ENCODE assay signal across 17 cellular contexts in genomic region chr22:37449281-37449680, GRCh38. TPM values are rescaled to one million over a fixed set of nuclear protein-coding genes. Genes with fewer than 3 reads are reported as not detected.
DNase-seq lines count a peak whose midpoint lies in the region; ATAC-seq and TF ChIP-seq lines count a peak whose summit lies in the region.
"Had no signal": no experiment of that assay in that cellular context is flagged by ENCODE, and none has a peak within 500 bp of the region (broad histone marks: within the 10 kb centered on the region; RNA-seq: fewer than 3 reads in every experiment).

No MANE protein-coding gene starts in this region.

- no peak overlapping the region for H3K27ac ChIP-seq in BLaER1 treated with 17β-estradiol and CSF1 and Interleukin-3, amounts not matched to agents 10 nM and 100 nM
- no peak overlapping the region for H3K27ac ChIP-seq in HEK293 (ENCODE audit: extremely low read depth, low read depth, low read length)
- peak overlapping the region; percentile 55; the same call in 1 of the 2 replicates for H3K27ac ChIP-seq in WERI-Rb-1
- no peak overlapping the region for H3K27ac ChIP-seq in mesenchymal stem cell (ENCODE audit: low read length, poor library complexity, severe bottlenecking)
- H3K27ac ChIP-seq: C4-2B had no signal

- H3K4me1 ChIP-seq in BLaER1 treated with 17β-estradiol and CSF1 and Interleukin-3, amounts not matched to agents 10 nM and 100 nM: peaks cover 9 to 37% (median 25%) of the 10 kb centered on the region in 10 experiments; a peak in 18 of 20 replicates
- no peaks in the 10 kb centered on the region for H3K4me1 ChIP-seq in HEK293 (ENCODE audit: control insufficient read depth, insufficient read depth, low read length)
- peaks cover 24% of the 10 kb centered on the region for H3K4me1 ChIP-seq in mesenchymal stem cell (ENCODE audit: control insufficient read depth, insufficient read depth, low read depth, low read length)

- no peak overlapping the region for H2AFZ ChIP-seq in mesenchymal stem cell (ENCODE audit: low read depth, low read length)

- DNase-seq in WERI-Rb-1 (no peak), mesenchymal stem cell (no peak), cerebellum (ENCODE audit: low spot score) (no peak), EL (no peak)
- DNase-seq: NCI-H2081 treated with DMSO at 0.1 percent for 48 hours, NCI-H510A, NCI-H774, OCI-M1, RPMI8226, SIG-M5 had no signal

- no peaks in the 10 kb centered on the region for H3K9me3 ChIP-seq in BLaER1 treated with 17β-estradiol and CSF1 and Interleukin-3, amounts not matched to agents 10 nM and 100 nM (replicated peaks in 1 of 11)
- H3K9me3 ChIP-seq in HEK293 (ENCODE audit: control insufficient read depth, insufficient read depth, low read depth, low read length) (no peaks in the 10 kb centered on the region), WERI-Rb-1 (ENCODE audit: severe bottlenecking) (peaks cover 3% of the 10 kb centered on the region), mesenchymal stem cell (ENCODE audit: control insufficient read depth, low read length) (no peaks in the 10 kb centered on the region)

- H3K79me1 ChIP-seq in mesenchymal stem cell (replicated peaks; ENCODE audit: low read length, poor library complexity, severe bottlenecking): no peaks in the 10 kb centered on the region

- H3K4ac ChIP-seq in mesenchymal stem cell (ENCODE audit: low read depth in 1 of 2, low read length in 2 of 2): peak overlapping the region in 1 of 2 experiments; percentile 64

- no peak overlapping the region for H2BK15ac ChIP-seq in mesenchymal stem cell (ENCODE audit: low read depth, poor library complexity, severe bottlenecking)

- WGBS in mesenchymal stem cell: 61% methylated on average over 8 of the region's 10 CpGs

- H3K4me3 ChIP-seq in BLaER1 treated with 17β-estradiol and CSF1 and Interleukin-3, amounts not matched to agents 10 nM and 100 nM: no peak overlapping the region
- H3K4me3 ChIP-seq in HEK293 (ENCODE audit: low read depth, low read length) (no peak overlapping the region), WERI-Rb-1 (ENCODE audit: low read depth, low read length) (no peak overlapping the region), mesenchymal stem cell (ENCODE audit: insufficient read depth in 1 of 2, low read depth in 1 of 2, low read length in 2 of 2) (no peak overlapping the region)

- peak overlapping the region in 1 of 2 experiments; percentile 51 for H3K18ac ChIP-seq in mesenchymal stem cell (ENCODE audit: low read depth in 1 of 2, low read length in 2 of 2)

- peak overlapping the region in 1 of 2 experiments; percentile 58 for H2BK12ac ChIP-seq in mesenchymal stem cell (ENCODE audit: low read length in 2 of 2)

- CTCF ChIA-PET in HEK293 (lab: Yijun Ruan, JAX): interaction anchor here (0.5 to 2.6 kb wide), 4 partner anchors 9 to 189 kb away, joined by 3 to 10 read pairs (median 6); no protein-coding TSS in a partner anchor

- H4K91ac ChIP-seq in mesenchymal stem cell (ENCODE audit: low read length): no peak overlapping the region

- POLR2A ChIA-PET in HEK293 (lab: Yijun Ruan, JAX): no interaction called here

- no peak overlapping the region for H2AK5ac ChIP-seq in mesenchymal stem cell (ENCODE audit: low read length, severe bottlenecking)

- no peak overlapping the region for H2BK120ac ChIP-seq in mesenchymal stem cell (ENCODE audit: low read depth, low read length)

- TF ChIP-seq CTCF in HEK293 (tag by site-specific recombination; IDR thresholded peaks at IDR 0.05) (no peak), WERI-Rb-1 (IDR thresholded peaks at IDR 0.05; ENCODE audit: low read depth, low read length) (no peak)

- H2BK5ac ChIP-seq in mesenchymal stem cell (ENCODE audit: low read depth, low read length, poor library complexity, severe bottlenecking): no peak overlapping the region

- H4K20me1 ChIP-seq in BLaER1 treated with 17β-estradiol and CSF1 and Interleukin-3, amounts not matched to agents 10 nM and 100 nM: peaks cover 0 to 10% (median 0%) of the 10 kb centered on the region in 11 experiments; a peak in 2 of 22 replicates

- no peaks in the 10 kb centered on the region; a peak in 1 of 22 replicates for H3K27me3 ChIP-seq in BLaER1 treated with 17β-estradiol and CSF1 and Interleukin-3, amounts not matched to agents 10 nM and 100 nM
- H3K27me3 ChIP-seq in WERI-Rb-1 (ENCODE audit: insufficient read depth, low read depth, severe bottlenecking) (no peaks in the 10 kb centered on the region), mesenchymal stem cell (ENCODE audit: control insufficient read depth in 1 of 2, insufficient read depth in 1 of 2, low read length in 2 of 2) (peaks cover 0 to 71% of the 10 kb centered on the region in 2 experiments)

- H3K14ac ChIP-seq in mesenchymal stem cell (ENCODE audit: low read length in 2 of 2): peak overlapping the region in 1 of 2 experiments; percentile 93

- no peak for ATAC-seq in HG02610 (IDR thresholded peaks at IDR 0.05; ENCODE audit: unreplicated experiment)

- H3K4me2 ChIP-seq in BLaER1 treated with 17β-estradiol and CSF1 and Interleukin-3, amounts not matched to agents 10 nM and 100 nM: peak overlapping the region in 10 of 11 experiments; percentile 13 to 73 (median 40); a peak in 14 of 22 replicates
- H3K4me2 ChIP-seq in mesenchymal stem cell (ENCODE audit: low read length, poor library complexity, severe bottlenecking): no peak overlapping the region

- no peak overlapping the region for H3K23ac ChIP-seq in mesenchymal stem cell (ENCODE audit: low read length in 2 of 2)

- H3K9ac ChIP-seq in BLaER1 treated with 17β-estradiol and CSF1 and Interleukin-3, amounts not matched to agents 10 nM and 100 nM: peak overlapping the region in 2 of 11 experiments; percentile 24; a peak in 2 of 22 replicates
- no peak overlapping the region for H3K9ac ChIP-seq in mesenchymal stem cell (ENCODE audit: low read length)

- H3K36me3 ChIP-seq in BLaER1 treated with 17β-estradiol and CSF1 and Interleukin-3, amounts not matched to agents 10 nM and 100 nM: no peaks in the 10 kb centered on the region
- no peaks in the 10 kb centered on the region for H3K36me3 ChIP-seq in HEK293 (ENCODE audit: control insufficient read depth in 2 of 2, insufficient read depth in 1 of 2, low read length in 2 of 2)
- no peaks in the 10 kb centered on the region for H3K36me3 ChIP-seq in WERI-Rb-1
- H3K36me3 ChIP-seq in mesenchymal stem cell (ENCODE audit: control insufficient read depth in 1 of 2, insufficient read depth in 2 of 2, low read depth in 1 of 2, low read length in 2 of 2): no peaks in the 10 kb centered on the region

- peak overlapping the region; percentile 22 for H4K8ac ChIP-seq in mesenchymal stem cell (ENCODE audit: low read length)

TF ChIP-seq in HEK293, 187 proteins besides CTCF, POLR2A, EP300 and RAD21 (continues in another document):
- TF ChIP-seq ZNF596 (tag by site-specific recombination; IDR thresholded peaks at IDR 0.05) (no peak), ZNF114 (tag by site-specific recombination; IDR thresholded peaks at IDR 0.05) (no peak), ZNF621 (tag by site-specific recombination; IDR thresholded peaks at IDR 0.05) (no peak), ATF2 (tag by site-specific recombination; IDR thresholded peaks at IDR 0.05; ENCODE audit: low read depth) (no peak), ZNF433 (tag by site-specific recombination; IDR thresholded peaks at IDR 0.05; ENCODE audit: low read depth) (no peak), ZNF664 (tag by site-specific recombination; IDR thresholded peaks at IDR 0.05) (no peak), HOXD13 (CRISPR knock-in tag; IDR thresholded peaks at IDR 0.05; ENCODE audit: borderline replicate concordance) (no peak), YY2 (tag by site-specific recombination; IDR thresholded peaks at IDR 0.05) (no peak)
- TF ChIP-seq, protein P1, sequence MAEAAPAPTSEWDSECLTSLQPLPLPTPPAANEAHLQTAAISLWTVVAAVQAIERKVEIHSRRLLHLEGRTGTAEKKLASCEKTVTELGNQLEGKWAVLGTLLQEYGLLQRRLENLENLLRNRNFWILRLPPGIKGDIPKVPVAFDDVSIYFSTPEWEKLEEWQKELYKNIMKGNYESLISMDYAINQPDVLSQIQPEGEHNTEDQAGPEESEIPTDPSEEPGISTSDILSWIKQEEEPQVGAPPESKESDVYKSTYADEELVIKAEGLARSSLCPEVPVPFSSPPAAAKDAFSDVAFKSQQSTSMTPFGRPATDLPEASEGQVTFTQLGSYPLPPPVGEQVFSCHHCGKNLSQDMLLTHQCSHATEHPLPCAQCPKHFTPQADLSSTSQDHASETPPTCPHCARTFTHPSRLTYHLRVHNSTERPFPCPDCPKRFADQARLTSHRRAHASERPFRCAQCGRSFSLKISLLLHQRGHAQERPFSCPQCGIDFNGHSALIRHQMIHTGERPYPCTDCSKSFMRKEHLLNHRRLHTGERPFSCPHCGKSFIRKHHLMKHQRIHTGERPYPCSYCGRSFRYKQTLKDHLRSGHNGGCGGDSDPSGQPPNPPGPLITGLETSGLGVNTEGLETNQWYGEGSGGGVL (tag by site-specific recombination; IDR thresholded peaks at IDR 0.05): peak; percentile 30; the same call in 1 of the 2 replicates
- TF ChIP-seq, protein P2, sequence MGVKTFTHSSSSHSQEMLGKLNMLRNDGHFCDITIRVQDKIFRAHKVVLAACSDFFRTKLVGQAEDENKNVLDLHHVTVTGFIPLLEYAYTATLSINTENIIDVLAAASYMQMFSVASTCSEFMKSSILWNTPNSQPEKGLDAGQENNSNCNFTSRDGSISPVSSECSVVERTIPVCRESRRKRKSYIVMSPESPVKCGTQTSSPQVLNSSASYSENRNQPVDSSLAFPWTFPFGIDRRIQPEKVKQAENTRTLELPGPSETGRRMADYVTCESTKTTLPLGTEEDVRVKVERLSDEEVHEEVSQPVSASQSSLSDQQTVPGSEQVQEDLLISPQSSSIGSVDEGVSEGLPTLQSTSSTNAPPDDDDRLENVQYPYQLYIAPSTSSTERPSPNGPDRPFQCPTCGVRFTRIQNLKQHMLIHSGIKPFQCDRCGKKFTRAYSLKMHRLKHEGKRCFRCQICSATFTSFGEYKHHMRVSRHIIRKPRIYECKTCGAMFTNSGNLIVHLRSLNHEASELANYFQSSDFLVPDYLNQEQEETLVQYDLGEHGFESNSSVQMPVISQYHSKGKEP (tag by site-specific recombination; IDR thresholded peaks at IDR 0.05): no peak

RNA-seq across cellular contexts. Expression of gene ELFN2, which starts 22.0 kb away (rescaled TPM):
- 5.2 TPM for polyA plus RNA-seq in mesenchymal stem cell (2013, experiment 1 of 2)
- polyA plus RNA-seq in mesenchymal stem cell (2013, experiment 2 of 2): 5.1 TPM
- total RNA-seq in cerebellum: 5.7 TPM
- total RNA-seq: A673, G401, HT-29 had no signal

RNA-seq across cellular contexts. Expression of gene MFNG, which starts 36.9 kb away (rescaled TPM):
- 0.06 TPM for polyA plus RNA-seq in mesenchymal stem cell (2013, experiment 1 of 2)
- polyA plus RNA-seq in mesenchymal stem cell (2013, experiment 2 of 2): 0.04 TPM
- total RNA-seq in cerebellum: 5.4 TPM
- total RNA-seq: A673 had no signal
